In genomic region chr10:117137031-117137910, GRCh38 we compare ENCODE assay signal across 8 cellular contexts.
A peak's percentile ranks its signal among the peaks of the same experiment; 100 is the strongest.
DNase-seq lines count a peak whose midpoint lies in the region; ATAC-seq lines count a peak whose summit lies in the region.

No MANE protein-coding gene starts in this region.

- H3K27me3 ChIP-seq in rectal smooth muscle tissue (ENCODE audit: control insufficient read depth, insufficient read depth, low read length): peaks cover 33% of the 10 kb centered on the region

- ATAC-seq in GM19035 (IDR thresholded peaks at IDR 0.05; ENCODE audit: unreplicated experiment) (no peak), HG03342 (IDR thresholded peaks at IDR 0.05; ENCODE audit: unreplicated experiment) (no peak), GM21737 (IDR thresholded peaks at IDR 0.05; ENCODE audit: unreplicated experiment) (no peak)

- DNase-seq in ELF-1 (ENCODE audit: low read depth, low spot score) (peak; percentile 70), RPMI8226 (peak; percentile 15), globus pallidus (ENCODE audit: low spot score) (peak; percentile 65), NK-92 (lab: John Stamatoyannopoulos, UW; ENCODE audit: unreplicated experiment) (no peak)

- no peaks in the 10 kb centered on the region for H3K4me1 ChIP-seq in rectal smooth muscle tissue (ENCODE audit: control insufficient read depth, insufficient read depth, low read length)

- no peak overlapping the region for H3K9ac ChIP-seq in rectal smooth muscle tissue (ENCODE audit: low read length)

- H3K4me3 ChIP-seq in rectal smooth muscle tissue (ENCODE audit: low read length): peak overlapping the region; percentile 54

- no peak overlapping the region for H3K27ac ChIP-seq in rectal smooth muscle tissue (ENCODE audit: low read depth, low read length)

- H3K36me3 ChIP-seq in rectal smooth muscle tissue (ENCODE audit: control insufficient read depth, insufficient read depth, low read length): no peaks in the 10 kb centered on the region
